25 cellular contexts compared by ENCODE assay signal in the genomic region with DNA sequence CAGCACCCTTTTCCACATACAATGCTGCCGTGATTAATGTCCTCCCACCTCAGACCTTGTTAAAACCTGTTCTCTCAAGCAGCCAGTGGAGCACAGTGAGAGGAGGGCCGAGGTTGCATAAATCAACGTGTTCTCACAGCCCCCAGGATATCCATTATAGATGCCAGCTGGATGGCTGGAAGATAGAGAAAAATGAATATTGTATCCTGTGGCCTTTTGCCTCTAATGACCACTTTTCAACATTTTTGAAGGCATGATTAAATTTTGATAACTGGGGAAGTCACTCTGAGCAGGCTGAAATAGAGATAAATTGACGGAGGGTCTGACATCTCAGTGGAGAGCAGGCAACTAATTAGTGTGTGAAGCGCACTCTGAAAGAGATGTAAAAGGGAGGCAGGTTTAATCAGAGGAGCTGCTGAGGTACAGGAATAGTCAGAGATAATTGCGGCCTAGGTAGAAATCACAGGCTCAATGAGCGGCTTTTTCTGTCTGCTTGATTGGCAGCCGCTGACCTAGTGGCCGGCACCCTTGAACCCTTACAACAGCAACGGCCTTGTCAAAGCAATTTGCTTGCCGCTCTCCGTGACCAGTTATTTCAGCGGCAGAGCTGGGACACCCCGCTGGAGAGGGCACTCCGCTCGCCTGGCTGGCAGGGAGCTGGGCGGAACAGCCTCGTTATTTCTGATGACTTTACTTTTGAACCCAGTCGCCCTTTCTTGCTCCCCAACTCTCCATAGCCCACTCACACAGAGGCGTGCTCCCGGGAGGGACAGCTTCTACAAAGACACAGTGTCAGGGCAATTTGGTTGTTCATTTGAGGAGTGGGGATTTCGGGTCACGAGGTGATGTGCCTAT.
DNase-seq lines count a peak whose midpoint lies in the region; ATAC-seq and TF ChIP-seq lines count a peak whose summit lies in the region.
"Had no signal": no experiment of that assay in that cellular context is flagged by ENCODE, and none has a peak within 500 bp of the region (broad histone marks: within the 10 kb centered on the region; RNA-seq: fewer than 3 reads in every experiment).

No MANE protein-coding gene starts in this region.

- CTCF ChIA-PET in activated CD8-positive, alpha-beta T cell treated with anti-CD3 and anti-CD28 coated beads, Interleukin-2, amount 10 ng/mL, durations not matched to agents 7 days and 5 days (lab: Charles Lee) = no interaction called here

- no peak for TF ChIP-seq POLR2A in vagina (IDR thresholded peaks at IDR 0.05)

- H3K4me3 ChIP-seq in vagina = no peak overlapping the region
- H3K4me3 ChIP-seq: esophagus muscularis mucosa, hepatocyte, K562, left lung, MG63, PC-9 had no signal

- H3K27ac Mint-ChIP-seq in activated CD8-positive, alpha-beta T cell treated with anti-CD3 and anti-CD28 coated beads, Interleukin-2, amount 10 ng/mL, durations not matched to agents 7 days and 5 days = no peak overlapping the region
- H3K27ac Mint-ChIP-seq: activated naive CD8-positive, alpha-beta T cell treated with anti-CD3 and anti-CD28 coated beads, Interleukin-2, amount 50 U/mL, for 24 hours; CD4-positive, alpha-beta T cell; naive thymus-derived CD8-positive, alpha-beta T cell had no signal

- H3K9me3 Mint-ChIP-seq in activated CD8-positive, alpha-beta T cell treated with anti-CD3 and anti-CD28 coated beads, Interleukin-2, amount 10 ng/mL, durations not matched to agents 7 days and 5 days (ENCODE audit: insufficient read depth) = no peaks in the 10 kb centered on the region
- H3K9me3 Mint-ChIP-seq: activated naive CD8-positive, alpha-beta T cell treated with anti-CD3 and anti-CD28 coated beads, Interleukin-2, amount 50 U/mL, for 24 hours; CD4-positive, alpha-beta T cell had no signal

- no peak for ATAC-seq in activated CD8-positive, alpha-beta T cell treated with anti-CD3 and anti-CD28 coated beads, Interleukin-2, amount 10 ng/mL, durations not matched to agents 7 days and 5 days
- ATAC-seq: activated naive CD8-positive, alpha-beta T cell treated with anti-CD3 and anti-CD28 coated beads, Interleukin-2, amount 50 U/mL, for 24 hours; K562; left lung; naive thymus-derived CD8-positive, alpha-beta T cell; sciatic nerve had no signal

- H3K36me3 ChIP-seq in vagina = no peaks in the 10 kb centered on the region
- H3K36me3 ChIP-seq: esophagus muscularis mucosa, left lung, MG63 had no signal

- no peak overlapping the region for H3K27ac ChIP-seq in epithelial cell of prostate
- H3K27ac ChIP-seq in vagina = no peak overlapping the region
- H3K27ac ChIP-seq: esophagus muscularis mucosa, hepatocyte, left lung, PC-9 had no signal

- TF ChIP-seq CTCF in vagina (IDR thresholded peaks at IDR 0.05) = no peak

- H3K4me1 ChIP-seq in vagina = no peaks in the 10 kb centered on the region
- H3K4me1 ChIP-seq: esophagus muscularis mucosa, left lung had no signal

- no peaks in the 10 kb centered on the region for H3K36me3 Mint-ChIP-seq in activated CD8-positive, alpha-beta T cell treated with anti-CD3 and anti-CD28 coated beads, Interleukin-2, amount 10 ng/mL, durations not matched to agents 7 days and 5 days (ENCODE audit: low read depth)
- H3K36me3 Mint-ChIP-seq: naive thymus-derived CD8-positive, alpha-beta T cell had no signal

- intact Hi-C loops in vagina (cut with DNase I) = no loop called here

- H3K27me3 Mint-ChIP-seq in activated CD8-positive, alpha-beta T cell treated with anti-CD3 and anti-CD28 coated beads, Interleukin-2, amount 10 ng/mL, durations not matched to agents 7 days and 5 days (ENCODE audit: low read depth) = no peaks in the 10 kb centered on the region
- H3K27me3 Mint-ChIP-seq: activated naive CD8-positive, alpha-beta T cell treated with anti-CD3 and anti-CD28 coated beads, Interleukin-2, amount 50 U/mL, for 24 hours; CD4-positive, alpha-beta T cell had no signal

- no peak overlapping the region for H3K4me3 Mint-ChIP-seq in activated CD8-positive, alpha-beta T cell treated with anti-CD3 and anti-CD28 coated beads, Interleukin-2, amount 10 ng/mL, durations not matched to agents 7 days and 5 days
- H3K4me3 Mint-ChIP-seq: activated naive CD8-positive, alpha-beta T cell treated with anti-CD3 and anti-CD28 coated beads, Interleukin-2, amount 50 U/mL, for 24 hours; CD4-positive, alpha-beta T cell; naive thymus-derived CD8-positive, alpha-beta T cell had no signal

- no peaks in the 10 kb centered on the region for H3K4me1 Mint-ChIP-seq in activated CD8-positive, alpha-beta T cell treated with anti-CD3 and anti-CD28 coated beads, Interleukin-2, amount 10 ng/mL, durations not matched to agents 7 days and 5 days (ENCODE audit: low read depth)
- H3K4me1 Mint-ChIP-seq: activated naive CD8-positive, alpha-beta T cell treated with anti-CD3 and anti-CD28 coated beads, Interleukin-2, amount 50 U/mL, for 24 hours; naive thymus-derived CD8-positive, alpha-beta T cell had no signal

- no peaks in the 10 kb centered on the region for H3K27me3 ChIP-seq in vagina
- H3K27me3 ChIP-seq: esophagus muscularis mucosa, hepatocyte, left lung, MG63 had no signal

- peak; percentile 95 for DNase-seq in NCI-H1417 treated with DMSO at 0.1 percent for 48 hours (lab: John Stamatoyannopoulos, UW)
- peak; percentile 94 for DNase-seq in NCI-H2227 (lab: John Stamatoyannopoulos, UW; ENCODE audit: unreplicated experiment)
- peak; percentile 20 for DNase-seq in epithelial cell of prostate (ENCODE audit: low read depth, low spot score)
- peak; percentile 74 for DNase-seq in retina
- DNase-seq in activated CD8-positive, alpha-beta T cell treated with anti-CD3 and anti-CD28 coated beads, Interleukin-2, amount 10 ng/mL, durations not matched to agents 7 days and 5 days = no peak
- no peak for DNase-seq in amygdala (lab: John Stamatoyannopoulos, UW)
- DNase-seq in vagina (ENCODE audit: extremely low spot score in 2 of 2) = no peak
- DNase-seq: activated gamma-delta T cell; activated naive CD8-positive, alpha-beta T cell treated with anti-CD3 and anti-CD28 coated beads, Interleukin-2, amount 50 U/mL, for 24 hours; CD4-positive, alpha-beta T cell; effector memory CD4-positive, alpha-beta T cell; MG63; midbrain; naive thymus-derived CD8-positive, alpha-beta T cell; NCI-H1694 treated with DMSO at 0.1 percent for 48 hours; PC-9; SHP77 treated with DMSO at 0.1 percent for 48 hours; stimulated activated CD4-positive, alpha-beta T cell treated with anti-CD3 and anti-CD28 coated beads, Interleukin-4, amount 100 ng/mL, for 4 hours; stimulated activated naive CD4-positive, alpha-beta T cell treated with Interleukin-2 at 50 U/mL for 16 hours; T-helper 1 cell had no signal

- POLR2A ChIA-PET in activated CD8-positive, alpha-beta T cell treated with anti-CD3 and anti-CD28 coated beads, Interleukin-2, amount 10 ng/mL, durations not matched to agents 7 days and 5 days (lab: Charles Lee) = no interaction called here

- no peaks in the 10 kb centered on the region for H3K9me3 ChIP-seq in vagina
- H3K9me3 ChIP-seq: esophagus muscularis mucosa, left lung, MG63 had no signal

Comparison
In these comparisons a context has a peak if more than half of its experiments do, and no peak if none do; other contexts are left out.
1. DNase-seq: peak in NCI-H1417 treated with DMSO at 0.1 percent for 48 hours (single experiment), NCI-H2227 (single experiment), epithelial cell of prostate (single experiment) and retina (single experiment); none in activated CD8-positive, alpha-beta T cell treated with anti-CD3 and anti-CD28 coated beads, Interleukin-2, amount 10 ng/mL, durations not matched to agents 7 days and 5 days (single experiment), amygdala (0 of 56) and vagina (0 of 2).